In the genomic region with DNA sequence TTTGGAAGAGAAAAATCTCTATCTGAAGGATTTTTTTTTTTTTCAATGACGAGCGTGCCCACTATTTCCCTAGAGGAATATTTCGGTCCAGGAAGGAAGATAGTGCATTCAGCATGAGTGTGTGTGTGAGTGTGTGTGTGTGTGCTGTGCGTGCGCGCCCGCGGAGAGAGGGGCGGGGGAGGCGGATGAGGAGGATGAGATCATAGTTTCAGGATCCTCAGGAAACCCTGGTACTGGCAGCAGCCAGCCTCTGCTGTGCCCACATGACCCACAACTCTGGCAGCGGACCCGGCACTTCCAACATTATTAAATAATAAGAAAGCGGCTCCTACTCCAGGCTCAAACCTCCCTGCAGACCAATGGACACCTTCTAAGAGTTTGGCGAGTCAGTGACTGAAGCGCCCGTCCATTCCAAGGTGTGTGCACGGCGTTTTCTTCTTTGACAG, we compare ENCODE assay signal across 8 cellular contexts.
DNase-seq lines count a peak whose midpoint lies in the region; ATAC-seq and TF ChIP-seq lines count a peak whose summit lies in the region.

No MANE protein-coding gene starts in this region.

- peak overlapping the region; percentile 76 for H3K9ac ChIP-seq in neural cell (ENCODE audit: low read length)

- TF ChIP-seq EP300 in neural cell (conservative IDR thresholded peaks at IDR 0.05; ENCODE audit: poor library complexity, severe bottlenecking): no peak

- no peaks in the 10 kb centered on the region for H3K9me2 ChIP-seq in neural cell (ENCODE audit: insufficient read depth, low read length)

- no peak overlapping the region for H3K27ac Mint-ChIP-seq in activated T-cell treated with anti-CD3 and anti-CD28 coated beads, Interleukin-2, amount 50 U/mL, for 24 hours
- H3K27ac Mint-ChIP-seq in CD8-positive, alpha-beta memory T cell: no peak overlapping the region

- peak overlapping the region; percentile 38 for H3K4me2 ChIP-seq in neural cell (ENCODE audit: low read length)

- H3K4me3 ChIP-seq in WI38 (ENCODE audit: low read depth, low read length) (peak overlapping the region; percentile 29; the same call in 1 of the 2 replicates), neural cell (ENCODE audit: low read length) (peak overlapping the region; percentile 74)
- no peak overlapping the region for H3K4me3 ChIP-seq in CD8-positive, alpha-beta memory T cell (ENCODE audit: low read length)

- no peaks in the 10 kb centered on the region for H3K4me1 ChIP-seq in foreskin keratinocyte
- no peaks in the 10 kb centered on the region for H3K4me1 ChIP-seq in CD8-positive, alpha-beta memory T cell (ENCODE audit: insufficient read depth, low read length)

- peaks cover 11% of the 10 kb centered on the region for H3K79me2 ChIP-seq in neural cell (replicated peaks; ENCODE audit: insufficient read depth, low read length)

- H3K27me3 ChIP-seq in foreskin keratinocyte (peaks cover 62% of the 10 kb centered on the region), neural cell (ENCODE audit: insufficient read depth, low read depth, low read length) (peaks cover 28% of the 10 kb centered on the region)
- no peaks in the 10 kb centered on the region for H3K27me3 ChIP-seq in CD8-positive, alpha-beta memory T cell (ENCODE audit: insufficient read depth, low read length, poor library complexity, severe bottlenecking)

- no peaks in the 10 kb centered on the region for H3K36me3 Mint-ChIP-seq in activated T-cell treated with anti-CD3 and anti-CD28 coated beads, Interleukin-2, amount 50 U/mL, for 24 hours (ENCODE audit: low read depth)
- no peaks in the 10 kb centered on the region for H3K36me3 Mint-ChIP-seq in CD8-positive, alpha-beta memory T cell

- POLR2A ChIA-PET in CD8-positive, alpha-beta memory T cell (lab: Charles Lee): no interaction called here

- no peaks in the 10 kb centered on the region for H3K9me3 Mint-ChIP-seq in activated T-cell treated with anti-CD3 and anti-CD28 coated beads, Interleukin-2, amount 50 U/mL, for 24 hours
- H3K9me3 Mint-ChIP-seq in CD8-positive, alpha-beta memory T cell: peaks cover 0 to 17% (median 8%) of the 10 kb centered on the region in 5 donors

- H2AFZ ChIP-seq in neural cell (ENCODE audit: low read depth, low read length): no peak overlapping the region

- H3K4me3 Mint-ChIP-seq in activated T-cell treated with anti-CD3 and anti-CD28 coated beads, Interleukin-2, amount 50 U/mL, for 24 hours: no peak overlapping the region
- no peak overlapping the region for H3K4me3 Mint-ChIP-seq in CD8-positive, alpha-beta memory T cell

- H3K27ac ChIP-seq in foreskin keratinocyte: no peak overlapping the region
- H3K27ac ChIP-seq in neural cell (ENCODE audit: low read length): peak overlapping the region; percentile 64
- no peak overlapping the region for H3K27ac ChIP-seq in CD8-positive, alpha-beta memory T cell (ENCODE audit: low read depth, low read length)

- ATAC-seq in HG02759 (IDR thresholded peaks at IDR 0.05; ENCODE audit: unreplicated experiment) (peak; percentile 78), foreskin keratinocyte (peak; percentile 94)

- H3K9me3 ChIP-seq in neural cell (ENCODE audit: low read length): no peaks in the 10 kb centered on the region
- no peaks in the 10 kb centered on the region for H3K9me3 ChIP-seq in CD8-positive, alpha-beta memory T cell (ENCODE audit: low read length)

- CTCF ChIA-PET in CD8-positive, alpha-beta memory T cell (lab: Charles Lee): no interaction called here

- TF ChIP-seq CTCF in WI38 (IDR thresholded peaks at IDR 0.05; ENCODE audit: low read depth, low read length): no peak
- TF ChIP-seq CTCF in foreskin keratinocyte (conservative IDR thresholded peaks at IDR 0.05): no peak
- no peak for TF ChIP-seq CTCF in neural cell (IDR thresholded peaks at IDR 0.05; ENCODE audit: poor library complexity, severe bottlenecking)

- H4K20me1 ChIP-seq in neural cell (ENCODE audit: insufficient read depth): no peaks in the 10 kb centered on the region

- no peaks in the 10 kb centered on the region for H3K36me3 ChIP-seq in neural cell (ENCODE audit: insufficient read depth, low read length)
- H3K36me3 ChIP-seq in CD8-positive, alpha-beta memory T cell (ENCODE audit: insufficient read depth, low read length): no peaks in the 10 kb centered on the region

- peak; percentile 29 for TF ChIP-seq RAD21 in neural cell (conservative IDR thresholded peaks at IDR 0.05)

- no peaks in the 10 kb centered on the region for H3F3A ChIP-seq in neural cell (ENCODE audit: insufficient read depth, low read length, poor library complexity, severe bottlenecking)

- peaks cover 31% of the 10 kb centered on the region for H3K27me3 Mint-ChIP-seq in activated T-cell treated with anti-CD3 and anti-CD28 coated beads, Interleukin-2, amount 50 U/mL, for 24 hours
- H3K27me3 Mint-ChIP-seq in CD8-positive, alpha-beta memory T cell: peaks cover 7 to 22% of the 10 kb centered on the region in 2 donors

- H3K4me1 Mint-ChIP-seq in activated T-cell treated with anti-CD3 and anti-CD28 coated beads, Interleukin-2, amount 50 U/mL, for 24 hours (ENCODE audit: low read depth): no peaks in the 10 kb centered on the region
- no peaks in the 10 kb centered on the region for H3K4me1 Mint-ChIP-seq in CD8-positive, alpha-beta memory T cell

- peak; percentile 19 for DNase-seq in activated T-cell treated with anti-CD3 and anti-CD28 coated beads for 48 hours (ENCODE audit: low read depth)
- DNase-seq in activated T-cell treated with anti-CD3 and anti-CD28 coated beads, Interleukin-2, amount 50 U/mL, for 24 hours: no peak
- DNase-seq in NCI-H1694 treated with DMSO at 0.1 percent for 48 hours (lab: John Stamatoyannopoulos, UW): peak; percentile 70
- peak; percentile 49 to 69 for DNase-seq in foreskin keratinocyte
- no peak for DNase-seq in CD8-positive, alpha-beta memory T cell

TF ChIP-seq in neural cell, 6 proteins besides CTCF, POLR2A, EP300 and RAD21:
- no peak for TF ChIP-seq EZH2 (IDR thresholded peaks at IDR 0.05; ENCODE audit: borderline replicate concordance, insufficient read depth, low read length, poor library complexity, severe bottlenecking)
- TF ChIP-seq MXI1 (conservative IDR thresholded peaks at IDR 0.05; ENCODE audit: poor library complexity, severe bottlenecking): no peak
- peak; percentile 19 for TF ChIP-seq SMC3 (conservative IDR thresholded peaks at IDR 0.05; ENCODE audit: poor library complexity)
- TF ChIP-seq POLR2AphosphoS5 (IDR thresholded peaks at IDR 0.05): peak; percentile 87
- peak; percentile 23 for TF ChIP-seq TAF1 (IDR thresholded peaks at IDR 0.05; ENCODE audit: low read depth)
- TF ChIP-seq, protein P1, sequence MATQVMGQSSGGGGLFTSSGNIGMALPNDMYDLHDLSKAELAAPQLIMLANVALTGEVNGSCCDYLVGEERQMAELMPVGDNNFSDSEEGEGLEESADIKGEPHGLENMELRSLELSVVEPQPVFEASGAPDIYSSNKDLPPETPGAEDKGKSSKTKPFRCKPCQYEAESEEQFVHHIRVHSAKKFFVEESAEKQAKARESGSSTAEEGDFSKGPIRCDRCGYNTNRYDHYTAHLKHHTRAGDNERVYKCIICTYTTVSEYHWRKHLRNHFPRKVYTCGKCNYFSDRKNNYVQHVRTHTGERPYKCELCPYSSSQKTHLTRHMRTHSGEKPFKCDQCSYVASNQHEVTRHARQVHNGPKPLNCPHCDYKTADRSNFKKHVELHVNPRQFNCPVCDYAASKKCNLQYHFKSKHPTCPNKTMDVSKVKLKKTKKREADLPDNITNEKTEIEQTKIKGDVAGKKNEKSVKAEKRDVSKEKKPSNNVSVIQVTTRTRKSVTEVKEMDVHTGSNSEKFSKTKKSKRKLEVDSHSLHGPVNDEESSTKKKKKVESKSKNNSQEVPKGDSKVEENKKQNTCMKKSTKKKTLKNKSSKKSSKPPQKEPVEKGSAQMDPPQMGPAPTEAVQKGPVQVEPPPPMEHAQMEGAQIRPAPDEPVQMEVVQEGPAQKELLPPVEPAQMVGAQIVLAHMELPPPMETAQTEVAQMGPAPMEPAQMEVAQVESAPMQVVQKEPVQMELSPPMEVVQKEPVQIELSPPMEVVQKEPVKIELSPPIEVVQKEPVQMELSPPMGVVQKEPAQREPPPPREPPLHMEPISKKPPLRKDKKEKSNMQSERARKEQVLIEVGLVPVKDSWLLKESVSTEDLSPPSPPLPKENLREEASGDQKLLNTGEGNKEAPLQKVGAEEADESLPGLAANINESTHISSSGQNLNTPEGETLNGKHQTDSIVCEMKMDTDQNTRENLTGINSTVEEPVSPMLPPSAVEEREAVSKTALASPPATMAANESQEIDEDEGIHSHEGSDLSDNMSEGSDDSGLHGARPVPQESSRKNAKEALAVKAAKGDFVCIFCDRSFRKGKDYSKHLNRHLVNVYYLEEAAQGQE (IDR thresholded peaks at IDR 0.05; ENCODE audit: borderline replicate concordance): peak; percentile 71
TF ChIP-seq in neural cell: peak in this region for 4.

Comparison
In these comparisons a context has a peak if more than half of its experiments do, and no peak if none do; other contexts are left out.
1. DNase-seq: peak in activated T-cell treated with anti-CD3 and anti-CD28 coated beads for 48 hours (single experiment), NCI-H1694 treated with DMSO at 0.1 percent for 48 hours (single experiment) and foreskin keratinocyte (2 of 2); none in activated T-cell treated with anti-CD3 and anti-CD28 coated beads, Interleukin-2, amount 50 U/mL, for 24 hours (single experiment) and CD8-positive, alpha-beta memory T cell (0 of 5).